In genomic region chr3:174775603-174776002, GRCh38 we compare ENCODE assay signal across 18 cellular contexts.
A peak's percentile ranks its signal among the peaks of the same experiment; 100 is the strongest.
DNase-seq lines count a peak whose midpoint lies in the region; ATAC-seq and TF ChIP-seq lines count a peak whose summit lies in the region.
"Had no signal": no experiment of that assay in that cellular context is flagged by ENCODE, and none has a peak within 500 bp of the region (broad histone marks: within the 10 kb centered on the region; RNA-seq: fewer than 3 reads in every experiment).

No MANE protein-coding gene starts in this region.

- H3K4me3 Mint-ChIP-seq in neural progenitor cell = no peak overlapping the region
- H3K4me3 Mint-ChIP-seq: neural crest cell, T-cell had no signal

- H3K4me1 Mint-ChIP-seq in neural progenitor cell = no peaks in the 10 kb centered on the region
- H3K4me1 Mint-ChIP-seq: neural crest cell, T-cell had no signal

- H3K27ac Mint-ChIP-seq in neural progenitor cell = no peak overlapping the region
- H3K27ac Mint-ChIP-seq: T-cell had no signal

- H3K4me1 ChIP-seq in adipocyte (ENCODE audit: control insufficient read depth, insufficient read depth, low read length) = no peaks in the 10 kb centered on the region
- peaks cover 10% of the 10 kb centered on the region for H3K4me1 ChIP-seq in osteoblast (ENCODE audit: insufficient read depth, low read length)
- H3K4me1 ChIP-seq in aorta (ENCODE audit: control insufficient read depth in 1 of 2, insufficient read depth in 2 of 2, low read length in 2 of 2) = peaks cover 0 to 4% of the 10 kb centered on the region in 2 donors
- no peaks in the 10 kb centered on the region for H3K4me1 ChIP-seq in neural progenitor cell
- H3K4me1 ChIP-seq: colonic mucosa, psoas muscle, spleen had no signal

- peak; percentile 5 for DNase-seq in HEK293T (ENCODE audit: extremely low spot score)
- DNase-seq in adipocyte (ENCODE audit: low read depth) = peak; percentile 6
- DNase-seq in fibroblast of the aortic adventitia (ENCODE audit: low read depth) = peak; percentile 91
- no peak for DNase-seq in osteoblast (ENCODE audit: insufficient read length, low spot score, missing footprints)
- no peak for DNase-seq in aorta
- DNase-seq in mucosa of gallbladder (ENCODE audit: low spot score) = no peak
- no peak for DNase-seq in neural progenitor cell (ENCODE audit: low spot score)
- DNase-seq: activated CD4-positive, alpha-beta T cell treated with anti-CD3 and anti-CD28 coated beads, Interleukin-2, amount 50 U/mL, for 48 hours; activated gamma-delta T cell treated with Interleukin-2 at 50 U/mL for 16 hours; amygdala; colonic mucosa; DMS79; NCI-H524 treated with DMSO at 0.1 percent for 48 hours; psoas muscle; spleen; stimulated activated CD8-positive, alpha-beta memory T cell treated with anti-CD3 and anti-CD28 coated beads, Interleukin-4, amount 100 ng/mL, for 48 hours; T-cell had no signal

- WGBS in aorta, 2 donors = 5 to 12% methylated on average over 3 of the region's 3 CpGs

- H3K9ac ChIP-seq in adipocyte (ENCODE audit: low read length) (no peak overlapping the region), neural progenitor cell (no peak overlapping the region)

- H3K27me3 ChIP-seq in adipocyte (replicated peaks; ENCODE audit: control insufficient read depth, insufficient read depth, low read length) (no peaks in the 10 kb centered on the region), osteoblast (ENCODE audit: insufficient read depth, low read length) (no peaks in the 10 kb centered on the region), aorta (ENCODE audit: control insufficient read depth in 1 of 2, insufficient read depth in 2 of 2, low read length in 1 of 2) (no peaks in the 10 kb centered on the region), neural progenitor cell (no peaks in the 10 kb centered on the region)
- H3K27me3 ChIP-seq: colonic mucosa, spleen had no signal

- H3K4me3 ChIP-seq in adipocyte (ENCODE audit: low read length) (no peak overlapping the region), fibroblast of the aortic adventitia (ENCODE audit: low read depth, low read length) (no peak overlapping the region), osteoblast (ENCODE audit: insufficient read depth, low read length) (no peak overlapping the region), aorta (ENCODE audit: low read length in 2 of 2) (no peak overlapping the region), neural progenitor cell (no peak overlapping the region)
- H3K4me3 ChIP-seq: colonic mucosa, psoas muscle, spleen had no signal

- TF ChIP-seq CTCF in fibroblast of the aortic adventitia (IDR thresholded peaks at IDR 0.05; ENCODE audit: insufficient read depth, low read length) (no peak), osteoblast (IDR thresholded peaks at IDR 0.05; ENCODE audit: extremely low read depth, low read depth, low read length) (no peak), neural progenitor cell (IDR thresholded peaks at IDR 0.05) (no peak)

- no peaks in the 10 kb centered on the region for H3K9me3 ChIP-seq in adipocyte (ENCODE audit: control insufficient read depth, low read length)
- no peaks in the 10 kb centered on the region for H3K9me3 ChIP-seq in osteoblast (ENCODE audit: low read depth, low read length)
- no peaks in the 10 kb centered on the region for H3K9me3 ChIP-seq in aorta (ENCODE audit: control insufficient read depth, low read length)
- H3K9me3 ChIP-seq in neural progenitor cell (ENCODE audit: low read depth) = no peaks in the 10 kb centered on the region
- H3K9me3 ChIP-seq: colonic mucosa, psoas muscle had no signal

- no peaks in the 10 kb centered on the region for H3K79me2 ChIP-seq in osteoblast (ENCODE audit: insufficient read depth, low read length)
- no peaks in the 10 kb centered on the region for H3K79me2 ChIP-seq in neural progenitor cell (ENCODE audit: low read depth)

- H4K20me1 ChIP-seq in osteoblast (ENCODE audit: insufficient read depth, low read length) (no peaks in the 10 kb centered on the region), neural progenitor cell (ENCODE audit: low read depth) (no peaks in the 10 kb centered on the region)

- no peaks in the 10 kb centered on the region for H3F3A ChIP-seq in neural progenitor cell (ENCODE audit: low read depth)

- H3K36me3 Mint-ChIP-seq in neural progenitor cell = no peaks in the 10 kb centered on the region
- H3K36me3 Mint-ChIP-seq: T-cell had no signal

- H3K27ac ChIP-seq in osteoblast (ENCODE audit: low read depth, low read length) (peak overlapping the region; percentile 47), aorta (ENCODE audit: low read depth in 1 of 2, low read length in 2 of 2) (no peak overlapping the region), neural progenitor cell (no peak overlapping the region)
- H3K27ac ChIP-seq: colonic mucosa, psoas muscle, spleen had no signal

- ATAC-seq in aorta (ENCODE audit: low FRiP score) = no peak
- ATAC-seq: psoas muscle, T-cell had no signal

- CTCF ChIA-PET in HEK293T (lab: Yijun Ruan, JAX) = no interaction called here

- H3K36me3 ChIP-seq in adipocyte (ENCODE audit: control insufficient read depth, insufficient read depth, low read length, severe bottlenecking) (no peaks in the 10 kb centered on the region), osteoblast (ENCODE audit: insufficient read depth, low read length) (no peaks in the 10 kb centered on the region), aorta (ENCODE audit: control insufficient read depth in 1 of 2, insufficient read depth in 2 of 2, low read length in 1 of 2) (no peaks in the 10 kb centered on the region), neural progenitor cell (no peaks in the 10 kb centered on the region)
- H3K36me3 ChIP-seq: colonic mucosa, spleen had no signal

- intact Hi-C loops in aorta (cut with DNase I) = no loop called here

- POLR2A ChIA-PET in HEK293T (lab: Yijun Ruan, JAX) = no interaction called here

- no peak overlapping the region for H3K4me2 ChIP-seq in osteoblast (ENCODE audit: insufficient read depth, low read length)
- no peak overlapping the region for H3K4me2 ChIP-seq in neural progenitor cell

- H3K27me3 Mint-ChIP-seq in neural progenitor cell (ENCODE audit: insufficient read depth, low read depth) = no peaks in the 10 kb centered on the region
- H3K27me3 Mint-ChIP-seq: T-cell had no signal

- peak overlapping the region; percentile 7 for H2AFZ ChIP-seq in osteoblast (ENCODE audit: low read length)
- no peak overlapping the region for H2AFZ ChIP-seq in neural progenitor cell (replicated peaks)

- H3K9me3 Mint-ChIP-seq in neural progenitor cell = peaks cover 7% of the 10 kb centered on the region

TF ChIP-seq in HEK293T, 16 proteins besides CTCF, POLR2A, EP300 and RAD21:
- no peak for TF ChIP-seq LEF1 (IDR thresholded peaks at IDR 0.05; ENCODE audit: borderline replicate concordance)
- no peak for TF ChIP-seq SUZ12 (IDR thresholded peaks at IDR 0.05)
- no peak for TF ChIP-seq FOXA1 (IDR thresholded peaks at IDR 0.05)
- TF ChIP-seq TARDBP (IDR thresholded peaks at IDR 0.05) = no peak
- TF ChIP-seq ARNT (IDR thresholded peaks at IDR 0.05) = no peak
- no peak for TF ChIP-seq PKNOX1 (IDR thresholded peaks at IDR 0.05)
- TF ChIP-seq ELF4 (IDR thresholded peaks at IDR 0.05) = no peak
- TF ChIP-seq CTBP1 (IDR thresholded peaks at IDR 0.05; ENCODE audit: borderline replicate concordance) = no peak
- TF ChIP-seq BHLHE40 (IDR thresholded peaks at IDR 0.05; ENCODE audit: borderline replicate concordance) = no peak
- no peak for TF ChIP-seq L3MBTL2 (conservative IDR thresholded peaks at IDR 0.05)
- TF ChIP-seq NFRKB (IDR thresholded peaks at IDR 0.05) = no peak
- no peak for TF ChIP-seq SP1 (IDR thresholded peaks at IDR 0.05)

Comparison
In these comparisons a context has a peak if more than half of its experiments do, and no peak if none do; other contexts are left out.
1. DNase-seq: peak in HEK293T (single experiment), adipocyte (single experiment) and fibroblast of the aortic adventitia (single experiment); none in osteoblast (single experiment), aorta (0 of 2), mucosa of gallbladder (single experiment) and neural progenitor cell (single experiment).